ENCODE assay signal across 1 cellular context in genomic region chr9:87855061-87855460, GRCh38.
TF ChIP-seq lines count a peak whose summit lies in the region.

No MANE protein-coding gene starts in this region.

TF ChIP-seq in H1, 55 proteins besides CTCF, POLR2A, EP300 and RAD21:
- no peak for TF ChIP-seq ASH2L (IDR thresholded peaks at IDR 0.05; ENCODE audit: low read length)
